In genomic region chr19:53992815-53993214, GRCh38 we compare ENCODE assay signal across 28 cellular contexts. TPM values are rescaled to one million over a fixed set of nuclear protein-coding genes. Genes with fewer than 3 reads are reported as not detected.
"Had no signal": no experiment of that assay in that cellular context is flagged by ENCODE, and none has a peak within 500 bp of the region (broad histone marks: within the 10 kb centered on the region; RNA-seq: fewer than 3 reads in every experiment).

No MANE protein-coding gene starts in this region.

- H3K4me2 ChIP-seq: hepatocyte had no signal

- H2AFZ ChIP-seq: hepatocyte had no signal

- H3K4me3 Mint-ChIP-seq: memory B cell; stimulated activated naive CD8-positive, alpha-beta T cell treated with anti-CD3 and anti-CD28 coated beads, Interleukin-15, Interleukin-2, amounts not matched to agents 100 ng/mL and 50 ng/mL, for 24 hours had no signal

- H3K79me2 ChIP-seq: hepatocyte had no signal

- FAIRE-seq: colon, kidney, urothelium cell line had no signal

- H3K4me1 ChIP-seq: prostate gland had no signal

- H3K9me3 Mint-ChIP-seq: natural killer cell; neural crest cell; stimulated activated naive B cell treated with anti-CD40 and anti-IgM and Interleukin-4, amounts not matched to agents 10 μg/mL and 1 μg/mL and 100 μg/mL, for 72 hours; stimulated activated naive CD8-positive, alpha-beta T cell treated with anti-CD3 and anti-CD28 coated beads, Interleukin-15, Interleukin-2, amounts not matched to agents 100 ng/mL and 50 ng/mL, for 24 hours had no signal

- H3K9me3 ChIP-seq: gastroesophageal sphincter, heart left ventricle, prostate gland, sigmoid colon, spleen, thoracic aorta, tibial nerve, upper lobe of left lung had no signal

- H3K27ac ChIP-seq: dorsolateral prefrontal cortex, gastroesophageal sphincter, heart left ventricle, hepatocyte, prostate gland, sigmoid colon, skin epidermis, spleen, thoracic aorta, tibial nerve, upper lobe of left lung had no signal

- ATAC-seq: gastroesophageal sphincter; heart left ventricle; left lobe of liver; natural killer cell; stimulated activated naive B cell treated with anti-CD40 and anti-IgM and Interleukin-4, amounts not matched to agents 10 μg/mL and 1 μg/mL and 100 μg/mL, for 72 hours had no signal

- H3K4me3 ChIP-seq: dorsolateral prefrontal cortex, gastroesophageal sphincter, hepatocyte, lung, prostate gland, sigmoid colon, skin epidermis, spleen, thoracic aorta, tibial nerve, upper lobe of left lung had no signal

- H3K36me3 Mint-ChIP-seq: natural killer cell; stimulated activated naive B cell treated with anti-CD40 and anti-IgM and Interleukin-4, amounts not matched to agents 10 μg/mL and 1 μg/mL and 100 μg/mL, for 72 hours had no signal

- DNase-seq: dorsolateral prefrontal cortex; effector CD4-positive, alpha-beta T cell; foreskin fibroblast; heart left ventricle; kidney; natural killer cell; right cardiac atrium; sigmoid colon; spleen; stimulated activated naive B cell treated with anti-CD40 and anti-IgM and Interleukin-4, amounts not matched to agents 10 μg/mL and 1 μg/mL and 100 μg/mL, for 72 hours had no signal

- H3K27ac Mint-ChIP-seq: memory B cell; natural killer cell; stimulated activated naive CD8-positive, alpha-beta T cell treated with anti-CD3 and anti-CD28 coated beads, Interleukin-15, Interleukin-2, amounts not matched to agents 100 ng/mL and 50 ng/mL, for 24 hours had no signal

- H3K4me1 Mint-ChIP-seq: memory B cell had no signal

- H3K36me3 ChIP-seq: gastroesophageal sphincter, heart left ventricle, prostate gland, sigmoid colon, spleen, thoracic aorta, tibial nerve, upper lobe of left lung had no signal

RNA-seq across cellular contexts. Expression of gene CACNG6, which starts 1.4 kb away (rescaled TPM):
- total RNA-seq: gastroesophageal sphincter, heart left ventricle, kidney, left lobe of liver, liver, mononuclear cell, right cardiac atrium, sigmoid colon, spleen, thoracic aorta, tibial nerve had no signal
- polyA plus RNA-seq: esophagus, heart left ventricle, hepatocyte, liver, right cardiac atrium, sigmoid colon, spleen had no signal

RNA-seq across cellular contexts. Expression of gene CACNG8, which starts 30.1 kb away (rescaled TPM):
- total RNA-seq: left lobe of liver, liver, mononuclear cell, osteoblast, thoracic aorta, tibial nerve had no signal
